16 cellular contexts compared by ENCODE assay signal in the genomic region with DNA sequence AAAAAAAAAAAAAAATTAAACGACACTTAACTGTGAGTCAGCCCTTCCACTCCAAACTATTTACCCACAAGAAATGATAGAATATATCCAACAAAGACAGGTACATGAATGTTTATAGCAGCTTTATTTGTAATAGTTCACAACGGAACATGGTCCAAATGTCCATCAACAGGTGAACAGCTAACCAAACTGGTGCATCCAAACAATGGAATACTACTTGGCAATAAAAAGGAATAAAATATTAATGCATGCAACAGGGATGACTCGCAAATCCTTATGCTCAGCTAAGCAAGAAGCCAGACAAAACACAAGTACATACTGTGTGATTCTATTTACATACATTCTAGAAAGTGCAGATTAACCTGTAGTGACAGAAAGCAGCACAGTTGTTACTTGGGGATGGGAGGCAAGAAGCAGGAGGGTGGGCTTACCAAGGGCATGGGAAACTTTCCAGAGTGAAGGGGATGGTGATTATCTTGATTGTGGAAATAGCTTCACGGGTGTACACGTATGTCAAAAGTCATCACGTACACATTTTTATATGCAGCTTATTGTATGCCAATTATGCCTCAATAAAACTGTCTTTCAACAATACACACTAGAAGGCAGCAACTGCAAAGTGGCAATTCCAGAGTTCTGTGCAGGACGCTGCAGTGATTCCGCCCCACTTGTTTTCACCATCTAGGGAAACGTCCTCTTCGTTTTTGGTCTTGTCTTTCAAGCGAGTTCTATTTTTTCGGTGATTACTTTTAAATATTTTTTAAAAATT. TPM values are rescaled to one million over a fixed set of nuclear protein-coding genes. Genes with fewer than 3 reads are reported as not detected.
DNase-seq lines count a peak whose midpoint lies in the region; ATAC-seq and TF ChIP-seq lines count a peak whose summit lies in the region.
"Had no signal": no experiment of that assay in that cellular context is flagged by ENCODE, and none has a peak within 500 bp of the region (broad histone marks: within the 10 kb centered on the region; RNA-seq: fewer than 3 reads in every experiment).

No MANE protein-coding gene starts in this region.

- intact Hi-C loops in left colon (cut with DNase I, micrococcal nuclease), result no loop called here
- intact Hi-C loops in right lobe of liver (cut with DNase I), result loop anchor here in 1 of 2 donors (10.0 kb wide), 1 partner anchor 60 kb away; a partner anchor contains a TSS

- no peaks in the 10 kb centered on the region for H3K9me3 ChIP-seq in right lobe of liver
- H3K9me3 ChIP-seq: BE2C, Peyer's patch had no signal

- 75% methylated on average over 11 of the region's 12 CpGs for WGBS in right lobe of liver (ENCODE audit: insufficient coverage, low coverage, low lambda C conversion rate, missing lambda C conversion rate)

- peak overlapping the region; percentile 59 for H3K27ac Mint-ChIP-seq in activated naive CD4-positive, alpha-beta T cell treated with anti-CD3 and anti-CD28 coated beads, Interleukin-2, amount 50 U/mL, for 24 hours

- H3K4me3 Mint-ChIP-seq in activated naive CD4-positive, alpha-beta T cell treated with anti-CD3 and anti-CD28 coated beads, Interleukin-2, amount 50 U/mL, for 24 hours, result no peak overlapping the region

- no peaks in the 10 kb centered on the region for H3K36me3 ChIP-seq in right lobe of liver
- H3K36me3 ChIP-seq: BE2C had no signal

- ATAC-seq in left colon (peak; percentile 82), right lobe of liver (no peak), left lobe of liver (no peak)

- H3K27me3 ChIP-seq in right lobe of liver, result no peaks in the 10 kb centered on the region
- H3K27me3 ChIP-seq: BE2C, Peyer's patch had no signal

- H3K4me3 ChIP-seq in LNCaP clone FGC (ENCODE audit: low read depth, low read length) (0 out of 2 replicates have a peak overlapping the region, but pooled peaks have one; percentile 13), right lobe of liver (no peak overlapping the region)
- H3K4me3 ChIP-seq: Peyer's patch had no signal

- H3K27ac ChIP-seq in right lobe of liver, result no peak overlapping the region
- H3K27ac ChIP-seq: Peyer's patch had no signal

- no peak for TF ChIP-seq CTCF in LNCaP clone FGC (IDR thresholded peaks at IDR 0.05; ENCODE audit: control insufficient read depth, extremely low read depth, insufficient read depth)
- no peak for TF ChIP-seq CTCF in right lobe of liver (IDR thresholded peaks at IDR 0.05)

- H3K4me1 ChIP-seq in right lobe of liver, result peaks cover 0 to under 1% (median 0%) of the 10 kb centered on the region in 4 donors
- H3K4me1 ChIP-seq: BE2C had no signal

- no peaks in the 10 kb centered on the region for H3K27me3 Mint-ChIP-seq in activated naive CD4-positive, alpha-beta T cell treated with anti-CD3 and anti-CD28 coated beads, Interleukin-2, amount 50 U/mL, for 24 hours

- H3K36me3 Mint-ChIP-seq in activated naive CD4-positive, alpha-beta T cell treated with anti-CD3 and anti-CD28 coated beads, Interleukin-2, amount 50 U/mL, for 24 hours, result peaks cover 2% of the 10 kb centered on the region

- TF ChIP-seq POLR2A in right lobe of liver (IDR thresholded peaks at IDR 0.05), result no peak

- DNase-seq in activated naive CD4-positive, alpha-beta T cell treated with Interleukin-2 at 50 U/mL for 16 hours, result no peak
- DNase-seq in LNCaP clone FGC (ENCODE audit: low read depth) (no peak), left colon (peak in 1 of 2 donors; percentile 28), right lobe of liver (no peak), left lobe of liver (ENCODE audit: low spot score) (no peak), NK-92 (lab: John Stamatoyannopoulos, UW; ENCODE audit: unreplicated experiment) (no peak)
- DNase-seq: BE2C, H7, KBM-7, NCI-H1092 treated with DMSO at 0.1 percent for 48 hours, NCI-H1694 treated with DMSO at 0.1 percent for 48 hours, NCI-H69, SHP77 had no signal

- peaks cover 27% of the 10 kb centered on the region for H3K4me1 Mint-ChIP-seq in activated naive CD4-positive, alpha-beta T cell treated with anti-CD3 and anti-CD28 coated beads, Interleukin-2, amount 50 U/mL, for 24 hours

- H3K9me3 Mint-ChIP-seq in activated naive CD4-positive, alpha-beta T cell treated with anti-CD3 and anti-CD28 coated beads, Interleukin-2, amount 50 U/mL, for 24 hours, result no peaks in the 10 kb centered on the region

RNA-seq across cellular contexts. Expression of a gene that starts 6.7 kb away (rescaled TPM):
- total RNA-seq in left colon, result 100 to 1,000 TPM; 201 to 216 TPM
- total RNA-seq in right lobe of liver, result 100 to 1,000 TPM in 5 of 6 experiments, 10 to 100 TPM in 1; 92.7 to 164 (median 141) TPM
- total RNA-seq in left lobe of liver, result 104 TPM

RNA-seq across cellular contexts. Expression of a gene that starts 18.0 kb away (rescaled TPM):
- total RNA-seq in left colon (10 to 100 TPM in 1 of 2 donors, 1 to 10 TPM in 1; 7.3 to 13.9 TPM), right lobe of liver (10 to 100 TPM in 1 of 6 experiments, 1 to 10 TPM in 5; 3.4 to 14.7 (median 4.8) TPM), left lobe of liver (6.6 TPM)

RNA-seq across cellular contexts. Expression of a gene that starts 25.2 kb away (rescaled TPM):
- 1 to 10 TPM in 1 of 2 donors, under 1 TPM in 1; 0.67 to 3.0 TPM for total RNA-seq in left colon
- 1 to 10 TPM in 1 of 6 experiments, under 1 TPM in 5; 0.24 to 1.4 (median 0.47) TPM for total RNA-seq in right lobe of liver
- total RNA-seq in left lobe of liver, result 0.28 TPM

RNA-seq across cellular contexts. Expression of a gene that starts 25.4 kb away (rescaled TPM):
- 10 to 100 TPM; 21.0 to 25.5 TPM for total RNA-seq in left colon
- 10 to 100 TPM; 13.1 to 21.5 (median 17.0) TPM for total RNA-seq in right lobe of liver
- 24.0 TPM for total RNA-seq in left lobe of liver

RNA-seq across cellular contexts. Expression of a gene that starts 41.1 kb away (rescaled TPM):
- 1 to 10 TPM; 2.0 to 7.7 TPM for total RNA-seq in left colon
- 1 to 10 TPM; 1.6 to 8.1 (median 3.2) TPM for total RNA-seq in right lobe of liver
- 4.2 TPM for total RNA-seq in left lobe of liver
- total RNA-seq: MCF 10A had no signal
